In the genomic region with DNA sequence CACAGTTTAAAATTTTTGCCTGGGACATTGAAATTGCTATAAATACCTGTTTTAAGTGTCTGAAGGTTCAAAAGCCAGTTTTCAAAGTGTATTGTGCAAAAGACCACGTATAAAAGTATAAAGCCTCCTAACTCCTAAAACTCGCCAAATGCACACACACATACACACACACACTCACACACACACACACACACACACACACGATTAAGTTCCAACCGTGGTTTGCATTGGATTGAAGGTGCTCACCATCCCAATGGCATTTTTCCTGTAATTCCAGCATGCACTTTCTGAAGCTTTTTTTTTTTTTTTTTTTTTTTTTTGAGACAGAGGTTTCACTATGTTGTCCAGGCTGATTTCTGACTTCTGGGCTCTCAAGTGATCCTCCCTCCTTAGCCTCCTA, we compare ENCODE assay signal across 23 cellular contexts.
"Had no signal": no experiment of that assay in that cellular context is flagged by ENCODE, and none has a peak within 500 bp of the region (broad histone marks: within the 10 kb centered on the region; RNA-seq: fewer than 3 reads in every experiment).

No MANE protein-coding gene starts in this region.

- H2AFZ ChIP-seq: hepatocyte had no signal

- H3K4me3 Mint-ChIP-seq: endodermal cell; naive thymus-derived CD8-positive, alpha-beta T cell; neural crest cell had no signal

- ATAC-seq: left colon; left ventricle myocardium superior; naive thymus-derived CD8-positive, alpha-beta T cell; right cardiac atrium; upper lobe of right lung had no signal

- H3K9me3 Mint-ChIP-seq: naive thymus-derived CD8-positive, alpha-beta T cell; neural crest cell had no signal

- H3K9me3 ChIP-seq: suprapubic skin, thyroid gland, upper lobe of right lung, vagina had no signal

- H3K27ac ChIP-seq: hepatocyte, suprapubic skin, upper lobe of right lung had no signal

- H3K4me2 ChIP-seq: hepatocyte, smooth muscle cell had no signal

- FAIRE-seq: endothelial cell of umbilical vein had no signal

- H3K36me3 ChIP-seq: suprapubic skin, thyroid gland, upper lobe of right lung, vagina had no signal

- DNase-seq: effector CD4-positive, alpha-beta T cell; endodermal cell; erythroblast; foreskin melanocyte; head of caudate nucleus; left colon; left ventricle myocardium superior; mesendoderm; naive thymus-derived CD8-positive, alpha-beta T cell; posterior cingulate gyrus; right cardiac atrium; stimulated activated CD4-positive, alpha-beta T cell treated with anti-CD3 and anti-CD28 coated beads, Interleukin-2, amount 100 ng/mL, for 48 hours; stimulated activated naive CD4-positive, alpha-beta T cell treated with Interleukin-2 at 50 U/mL for 16 hours; thyroid gland; upper lobe of right lung had no signal

- H3K4me3 ChIP-seq: coronary artery, hepatocyte, lung, smooth muscle cell, suprapubic skin, thyroid gland, upper lobe of right lung, vagina had no signal

- H3K36me3 Mint-ChIP-seq: naive thymus-derived CD8-positive, alpha-beta T cell had no signal

- H3K79me2 ChIP-seq: hepatocyte had no signal

- H3K27ac Mint-ChIP-seq: endodermal cell had no signal

- H3K27me3 ChIP-seq: suprapubic skin, thyroid gland, vagina had no signal
